Comparison of ENCODE assay signal across 8 cellular contexts in the genomic region with DNA sequence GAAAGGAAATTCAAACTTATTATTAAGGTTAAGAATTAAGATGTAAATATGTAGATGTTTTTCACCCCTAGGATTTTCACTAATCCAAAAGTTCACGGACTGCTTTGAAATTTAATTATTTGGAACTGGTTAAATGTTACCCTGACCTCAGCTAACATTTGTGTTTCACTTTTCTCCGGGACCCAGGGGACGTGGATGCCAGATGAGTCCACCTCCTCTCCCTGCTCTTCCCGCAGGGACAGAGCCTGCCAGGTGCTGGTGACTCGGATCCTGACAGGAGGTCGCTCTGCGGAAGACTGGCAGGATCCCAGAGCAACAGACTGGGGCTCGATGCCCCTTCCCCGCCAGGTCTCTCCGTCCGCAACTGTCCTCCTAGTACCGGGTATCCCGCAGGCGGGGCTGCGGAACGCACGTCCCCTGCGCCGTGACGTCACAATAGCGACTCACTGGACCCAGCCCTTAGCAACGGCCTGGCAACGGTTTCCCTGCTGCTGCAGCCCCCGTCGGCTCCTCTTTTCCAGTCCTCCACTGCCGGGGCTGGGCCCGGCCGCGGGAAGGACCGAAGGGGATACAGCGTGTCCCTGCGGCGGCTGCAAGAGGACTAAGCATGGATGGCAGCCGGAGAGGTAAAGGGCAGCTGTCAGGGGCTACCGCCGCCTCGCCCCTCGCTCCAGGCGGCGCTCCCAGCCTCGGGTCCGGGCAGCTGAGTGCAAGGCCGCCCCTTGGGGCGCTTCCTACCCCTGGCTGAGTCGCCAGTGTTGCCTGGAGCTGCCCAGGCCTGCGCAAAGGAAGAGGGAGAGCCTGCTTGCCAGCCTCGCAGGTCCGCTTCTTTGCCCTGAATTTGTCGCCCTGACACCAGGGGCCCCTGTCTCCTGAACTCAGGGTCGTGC. TPM values are rescaled to one million over a fixed set of nuclear protein-coding genes. Genes with fewer than 3 reads are reported as not detected.
DNase-seq lines count a peak whose midpoint lies in the region; ATAC-seq, FAIRE-seq and TF ChIP-seq lines count a peak whose summit lies in the region.

A gene with protein sequence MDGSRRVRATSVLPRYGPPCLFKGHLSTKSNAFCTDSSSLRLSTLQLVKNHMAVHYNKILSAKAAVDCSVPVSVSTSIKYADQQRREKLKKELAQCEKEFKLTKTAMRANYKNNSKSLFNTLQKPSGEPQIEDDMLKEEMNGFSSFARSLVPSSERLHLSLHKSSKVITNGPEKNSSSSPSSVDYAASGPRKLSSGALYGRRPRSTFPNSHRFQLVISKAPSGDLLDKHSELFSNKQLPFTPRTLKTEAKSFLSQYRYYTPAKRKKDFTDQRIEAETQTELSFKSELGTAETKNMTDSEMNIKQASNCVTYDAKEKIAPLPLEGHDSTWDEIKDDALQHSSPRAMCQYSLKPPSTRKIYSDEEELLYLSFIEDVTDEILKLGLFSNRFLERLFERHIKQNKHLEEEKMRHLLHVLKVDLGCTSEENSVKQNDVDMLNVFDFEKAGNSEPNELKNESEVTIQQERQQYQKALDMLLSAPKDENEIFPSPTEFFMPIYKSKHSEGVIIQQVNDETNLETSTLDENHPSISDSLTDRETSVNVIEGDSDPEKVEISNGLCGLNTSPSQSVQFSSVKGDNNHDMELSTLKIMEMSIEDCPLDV (plus strand): TSS at position 446 of the 890 bp plus-strand sequence. CDS start 162 bp downstream, at position 608.

- no peaks in the 10 kb centered on the region for H3K9me2 ChIP-seq in DOHH2 (replicated peaks; ENCODE audit: control insufficient read depth, low read length)

- no peaks in the 10 kb centered on the region for H3K27me3 ChIP-seq in DOHH2 (ENCODE audit: control insufficient read depth, low read length)
- H3K27me3 ChIP-seq in naive thymus-derived CD4-positive, alpha-beta T cell (ENCODE audit: control insufficient read depth in 2 of 2, insufficient read depth in 2 of 2, low read length in 2 of 2), result no peaks in the 10 kb centered on the region

- intact Hi-C loops in activated T-helper 2 cell treated with anti-CD3 and anti-CD28 coated beads, Interferon-gamma antibody, Interleukin-2, Interleukin-4, amounts not matched to agents 10 μg/mL and 5 μg/mL and 100 μg/mL, durations not matched to agents 14 hours and 24 hours and 36 hours (cut with micrococcal nuclease), result loop anchor here (5.0 to 10.0 kb wide), 2 partner anchors 177 to 381 kb away; partner anchors contain the start of genes GPR65 and ZC3H14
- intact Hi-C loops in naive thymus-derived CD4-positive, alpha-beta T cell (cut with micrococcal nuclease), result loop anchor here (1.0 to 10.0 kb wide), 7 partner anchors 167 to 1569 kb away; partner anchors contain the start of genes EFCAB11 (in 1 of the 2), GPR65 (in 1 of the 2), PTPN21 (in 1 of the 2) and TDP1 (in 1 of the 2)

- no peaks in the 10 kb centered on the region for H3K79me2 ChIP-seq in DOHH2 (ENCODE audit: control insufficient read depth, low read length)

- TF ChIP-seq CTCF in DOHH2 (IDR thresholded peaks at IDR 0.05; ENCODE audit: low read depth, low read length, poor library complexity, severe bottlenecking) (no peak), fibroblast of mammary gland (conservative IDR thresholded peaks at IDR 0.05; ENCODE audit: control insufficient read depth, insufficient read depth, low read depth, low read length) (no peak)

- peak; percentile 100 for ATAC-seq in GM21737 (IDR thresholded peaks at IDR 0.05; ENCODE audit: unreplicated experiment)
- ATAC-seq in naive thymus-derived CD4-positive, alpha-beta T cell, result peak; percentile 95
- ATAC-seq in stimulated activated memory B cell treated with anti-CD40 and anti-IgM and Interleukin-4, amounts not matched to agents 10 μg/mL and 1 μg/mL and 100 μg/mL, for 72 hours, result peak; percentile 97

- no peaks in the 10 kb centered on the region for H3K9me3 Mint-ChIP-seq in activated T-helper 2 cell treated with anti-CD3 and anti-CD28 coated beads, Interferon-gamma antibody, Interleukin-2, Interleukin-4, amounts not matched to agents 10 μg/mL and 5 μg/mL and 100 μg/mL, durations not matched to agents 14 hours and 24 hours and 36 hours
- no peaks in the 10 kb centered on the region for H3K9me3 Mint-ChIP-seq in naive thymus-derived CD4-positive, alpha-beta T cell
- H3K9me3 Mint-ChIP-seq in stimulated activated memory B cell treated with anti-CD40 and anti-IgM and Interleukin-4, amounts not matched to agents 10 μg/mL and 1 μg/mL and 100 μg/mL, for 72 hours, result no peaks in the 10 kb centered on the region

- CTCF ChIA-PET in naive thymus-derived CD4-positive, alpha-beta T cell (lab: Charles Lee), result no interaction called here

- no peaks in the 10 kb centered on the region for H3K36me3 ChIP-seq in DOHH2 (ENCODE audit: control insufficient read depth, low read length)
- H3K36me3 ChIP-seq in naive thymus-derived CD4-positive, alpha-beta T cell (ENCODE audit: control insufficient read depth in 2 of 3, insufficient read depth in 3 of 3, low read length in 3 of 3), result peaks cover 0 to 6% (median 0%) of the 10 kb centered on the region in 3 experiments

- DNase-seq in KG1 (lab: John Stamatoyannopoulos, UW) (peak; percentile 68), RCC 7860 (ENCODE audit: low spot score) (peak; percentile 52), fibroblast of mammary gland (ENCODE audit: low read depth) (peak; percentile 88)
- peak; percentile 79 for DNase-seq in activated T-helper 2 cell treated with anti-CD3 and anti-CD28 coated beads, Interferon-gamma antibody, Interleukin-2, Interleukin-4, amounts not matched to agents 10 μg/mL and 5 μg/mL and 100 μg/mL, durations not matched to agents 14 hours and 24 hours and 36 hours (ENCODE audit: low spot score)
- DNase-seq in naive thymus-derived CD4-positive, alpha-beta T cell, result peak; percentile 45 to 79 (median 62)

- FAIRE-seq in RCC 7860 (lab: Jason Lieb, UNC), result no peak

- H3K36me3 Mint-ChIP-seq in activated T-helper 2 cell treated with anti-CD3 and anti-CD28 coated beads, Interferon-gamma antibody, Interleukin-2, Interleukin-4, amounts not matched to agents 10 μg/mL and 5 μg/mL and 100 μg/mL, durations not matched to agents 14 hours and 24 hours and 36 hours (ENCODE audit: low read depth), result no peaks in the 10 kb centered on the region
- peaks cover 0 to 4% (median 0%) of the 10 kb centered on the region in 5 donors for H3K36me3 Mint-ChIP-seq in naive thymus-derived CD4-positive, alpha-beta T cell
- H3K36me3 Mint-ChIP-seq in stimulated activated memory B cell treated with anti-CD40 and anti-IgM and Interleukin-4, amounts not matched to agents 10 μg/mL and 1 μg/mL and 100 μg/mL, for 72 hours, result no peaks in the 10 kb centered on the region

- H3K4me3 ChIP-seq in DOHH2 (ENCODE audit: low read length) (peak within 1 kb of the TSS; percentile 89), fibroblast of mammary gland (ENCODE audit: control insufficient read depth, low read depth, low read length) (peak within 1 kb of the TSS; percentile 95)
- peak within 1 kb of the TSS; percentile 85 for H3K4me3 ChIP-seq in naive thymus-derived CD4-positive, alpha-beta T cell (ENCODE audit: low read length)

- peaks cover 17% of the 10 kb centered on the region for H3K4me1 ChIP-seq in DOHH2 (ENCODE audit: control insufficient read depth, low read length)
- peaks cover 7 to 9% of the 10 kb centered on the region in 2 donors for H3K4me1 ChIP-seq in naive thymus-derived CD4-positive, alpha-beta T cell (ENCODE audit: control insufficient read depth in 2 of 2, insufficient read depth in 2 of 2, low read length in 2 of 2)

- no peaks in the 10 kb centered on the region for H4K20me1 ChIP-seq in DOHH2 (ENCODE audit: control insufficient read depth, insufficient read depth, low read depth, low read length)

- peak within 1 kb of the TSS; percentile 96 for H3K4me3 Mint-ChIP-seq in activated T-helper 2 cell treated with anti-CD3 and anti-CD28 coated beads, Interferon-gamma antibody, Interleukin-2, Interleukin-4, amounts not matched to agents 10 μg/mL and 5 μg/mL and 100 μg/mL, durations not matched to agents 14 hours and 24 hours and 36 hours (ENCODE audit: low read depth)
- H3K4me3 Mint-ChIP-seq in naive thymus-derived CD4-positive, alpha-beta T cell, result peak within 1 kb of the TSS; percentile 93 to 97 (median 94)
- peak within 1 kb of the TSS; percentile 95 for H3K4me3 Mint-ChIP-seq in stimulated activated memory B cell treated with anti-CD40 and anti-IgM and Interleukin-4, amounts not matched to agents 10 μg/mL and 1 μg/mL and 100 μg/mL, for 72 hours

- H3K9me3 ChIP-seq in DOHH2 (ENCODE audit: control insufficient read depth, insufficient read depth, low read length), result no peaks in the 10 kb centered on the region
- no peaks in the 10 kb centered on the region for H3K9me3 ChIP-seq in naive thymus-derived CD4-positive, alpha-beta T cell (ENCODE audit: control insufficient read depth in 2 of 3, low read length in 3 of 3)

- H3K4me2 ChIP-seq in DOHH2 (ENCODE audit: low read length), result peak within 1 kb of the TSS; percentile 90

- H3K27ac ChIP-seq in DOHH2 (ENCODE audit: low read depth, low read length), result no peak within 1 kb of the TSS
- peak within 1 kb of the TSS; percentile 75 for H3K27ac ChIP-seq in naive thymus-derived CD4-positive, alpha-beta T cell (ENCODE audit: low read depth, low read length)

- peak within 1 kb of the TSS; percentile 72 for H3K27ac Mint-ChIP-seq in activated T-helper 2 cell treated with anti-CD3 and anti-CD28 coated beads, Interferon-gamma antibody, Interleukin-2, Interleukin-4, amounts not matched to agents 10 μg/mL and 5 μg/mL and 100 μg/mL, durations not matched to agents 14 hours and 24 hours and 36 hours
- H3K27ac Mint-ChIP-seq in naive thymus-derived CD4-positive, alpha-beta T cell, result peak within 1 kb of the TSS; percentile 68 to 88 (median 83)
- peak within 1 kb of the TSS; percentile 88 for H3K27ac Mint-ChIP-seq in stimulated activated memory B cell treated with anti-CD40 and anti-IgM and Interleukin-4, amounts not matched to agents 10 μg/mL and 1 μg/mL and 100 μg/mL, for 72 hours

- H3F3A ChIP-seq in DOHH2 (ENCODE audit: control insufficient read depth, insufficient read depth), result no peaks in the 10 kb centered on the region

- H3K4me1 Mint-ChIP-seq in activated T-helper 2 cell treated with anti-CD3 and anti-CD28 coated beads, Interferon-gamma antibody, Interleukin-2, Interleukin-4, amounts not matched to agents 10 μg/mL and 5 μg/mL and 100 μg/mL, durations not matched to agents 14 hours and 24 hours and 36 hours (ENCODE audit: low read depth), result peaks cover 19% of the 10 kb centered on the region
- peaks cover 6 to 29% (median 20%) of the 10 kb centered on the region in 7 donors for H3K4me1 Mint-ChIP-seq in naive thymus-derived CD4-positive, alpha-beta T cell
- H3K4me1 Mint-ChIP-seq in stimulated activated memory B cell treated with anti-CD40 and anti-IgM and Interleukin-4, amounts not matched to agents 10 μg/mL and 1 μg/mL and 100 μg/mL, for 72 hours, result peaks cover 19% of the 10 kb centered on the region

- POLR2A ChIA-PET in naive thymus-derived CD4-positive, alpha-beta T cell (lab: Charles Lee), result interaction anchor here (0.8 to 1.0 kb wide), 3 partner anchors 8 to 392 kb away, joined by 3 read pairs; partner anchors contain the start of gene GALC

- H3K27me3 Mint-ChIP-seq in activated T-helper 2 cell treated with anti-CD3 and anti-CD28 coated beads, Interferon-gamma antibody, Interleukin-2, Interleukin-4, amounts not matched to agents 10 μg/mL and 5 μg/mL and 100 μg/mL, durations not matched to agents 14 hours and 24 hours and 36 hours (ENCODE audit: low read depth), result peaks cover 21% of the 10 kb centered on the region
- peaks cover 0 to 23% (median 0%) of the 10 kb centered on the region in 5 donors for H3K27me3 Mint-ChIP-seq in naive thymus-derived CD4-positive, alpha-beta T cell
- no peaks in the 10 kb centered on the region for H3K27me3 Mint-ChIP-seq in stimulated activated memory B cell treated with anti-CD40 and anti-IgM and Interleukin-4, amounts not matched to agents 10 μg/mL and 1 μg/mL and 100 μg/mL, for 72 hours

RNA-seq across cellular contexts. Expression of the gene that starts here (rescaled TPM):
- 2.3 and 3.1 TPM in 2 replicates for total RNA-seq in activated T-helper 2 cell treated with anti-CD3 and anti-CD28 coated beads, Interferon-gamma antibody, Interleukin-2, Interleukin-4, amounts not matched to agents 10 μg/mL and 5 μg/mL and 100 μg/mL, durations not matched to agents 14 hours and 24 hours and 36 hours
- 1 to 10 TPM; 1.9 to 4.3 (median 2.5) TPM for total RNA-seq in naive thymus-derived CD4-positive, alpha-beta T cell
- 1 to 10 TPM; 4.2 to 6.1 TPM for polyA plus RNA-seq in naive thymus-derived CD4-positive, alpha-beta T cell
